17 cellular contexts compared by ENCODE assay signal in the genomic region with DNA sequence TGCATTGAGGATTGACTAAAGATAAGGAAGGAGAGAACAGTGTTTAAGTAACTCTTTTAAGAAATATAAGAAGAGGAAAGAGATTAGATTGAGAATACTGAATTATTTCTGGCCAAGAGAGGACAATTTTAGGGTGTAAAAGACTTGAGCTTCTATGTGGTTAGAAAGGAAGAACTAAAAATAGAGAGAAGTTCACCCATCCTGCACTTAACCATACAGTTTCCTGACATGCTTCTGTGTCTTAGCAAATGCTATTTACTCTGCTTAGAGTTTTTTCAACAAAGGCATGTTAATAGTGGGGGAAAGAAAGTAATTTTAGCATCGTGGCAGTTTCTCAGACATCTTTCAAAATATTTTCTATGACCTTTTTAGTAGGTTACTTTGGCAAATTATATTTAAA.
DNase-seq lines count a peak whose midpoint lies in the region; ATAC-seq and TF ChIP-seq lines count a peak whose summit lies in the region.
"Had no signal": no experiment of that assay in that cellular context is flagged by ENCODE, and none has a peak within 500 bp of the region (broad histone marks: within the 10 kb centered on the region; RNA-seq: fewer than 3 reads in every experiment).

No MANE protein-coding gene starts in this region.

- no peaks in the 10 kb centered on the region for H3K4me1 ChIP-seq in adrenal gland (replicated peaks in 1 of 2)
- H3K4me1 ChIP-seq: HAP-1 had no signal

- no peak overlapping the region for H3K4me3 ChIP-seq in adrenal gland
- H3K4me3 ChIP-seq: HAP-1, PC-9 had no signal

- no peak for DNase-seq in activated naive CD8-positive, alpha-beta T cell treated with anti-CD3 and anti-CD28 coated beads, Interleukin-2, amount 10 ng/mL, durations not matched to agents 7 days and 5 days
- no peak for DNase-seq in activated naive CD8-positive, alpha-beta T cell treated with anti-CD3 and anti-CD28 coated beads, Interleukin-2, amount 50 U/mL, for 24 hours
- DNase-seq in NAMALWA (ENCODE audit: low spot score) (peak; percentile 34), adrenal gland (no peak), cardiac septum (ENCODE audit: low spot score) (no peak), COLO829 (ENCODE audit: low spot score) (no peak)
- no peak for DNase-seq in central memory CD8-positive, alpha-beta T cell (ENCODE audit: low spot score in 2 of 2)
- DNase-seq: CD4-positive, alpha-beta memory T cell; DMS 273 treated with DMSO at 0.1 percent for 48 hours; NCI-H1092 treated with DMSO at 0.1 percent for 48 hours; NCI-H1694; NCI-H345; NCI-H526 treated with DMSO at 0.1 percent for 48 hours; NK-92 treated with Interleukin-12 subunit alpha and Interleukin-12 subunit beta, amount 100 ng/mL, for 24 hours; PC-9 had no signal

- H3K4me1 Mint-ChIP-seq in activated naive CD8-positive, alpha-beta T cell treated with anti-CD3 and anti-CD28 coated beads, Interleukin-2, amount 10 ng/mL, durations not matched to agents 7 days and 5 days, result peaks cover 8% of the 10 kb centered on the region
- H3K4me1 Mint-ChIP-seq in activated naive CD8-positive, alpha-beta T cell treated with anti-CD3 and anti-CD28 coated beads, Interleukin-2, amount 50 U/mL, for 24 hours, result peaks cover 16% of the 10 kb centered on the region
- peaks cover 30% of the 10 kb centered on the region for H3K4me1 Mint-ChIP-seq in central memory CD8-positive, alpha-beta T cell

- no peak overlapping the region for H3K27ac Mint-ChIP-seq in activated naive CD8-positive, alpha-beta T cell treated with anti-CD3 and anti-CD28 coated beads, Interleukin-2, amount 10 ng/mL, durations not matched to agents 7 days and 5 days
- H3K27ac Mint-ChIP-seq in activated naive CD8-positive, alpha-beta T cell treated with anti-CD3 and anti-CD28 coated beads, Interleukin-2, amount 50 U/mL, for 24 hours, result no peak overlapping the region
- no peak overlapping the region for H3K27ac Mint-ChIP-seq in central memory CD8-positive, alpha-beta T cell (ENCODE audit: low read depth)
- H3K27ac Mint-ChIP-seq: CD4-positive, alpha-beta memory T cell had no signal

- peak overlapping the region; percentile 22 for H3K4me3 Mint-ChIP-seq in activated naive CD8-positive, alpha-beta T cell treated with anti-CD3 and anti-CD28 coated beads, Interleukin-2, amount 10 ng/mL, durations not matched to agents 7 days and 5 days
- no peak overlapping the region for H3K4me3 Mint-ChIP-seq in activated naive CD8-positive, alpha-beta T cell treated with anti-CD3 and anti-CD28 coated beads, Interleukin-2, amount 50 U/mL, for 24 hours
- peak overlapping the region; percentile 16 for H3K4me3 Mint-ChIP-seq in central memory CD8-positive, alpha-beta T cell
- H3K4me3 Mint-ChIP-seq: CD4-positive, alpha-beta memory T cell had no signal

- H3K9me3 ChIP-seq in adrenal gland (replicated peaks in 1 of 3), result peaks cover 0 to 12% (median 7%) of the 10 kb centered on the region in 3 donors

- TF ChIP-seq POLR2A in adrenal gland (IDR thresholded peaks at IDR 0.05), result no peak

- no peak for ATAC-seq in activated naive CD8-positive, alpha-beta T cell treated with anti-CD3 and anti-CD28 coated beads, Interleukin-2, amount 10 ng/mL, durations not matched to agents 7 days and 5 days (ENCODE audit: low read depth)
- ATAC-seq in activated naive CD8-positive, alpha-beta T cell treated with anti-CD3 and anti-CD28 coated beads, Interleukin-2, amount 50 U/mL, for 24 hours, result no peak
- ATAC-seq in central memory CD8-positive, alpha-beta T cell (replicated peaks; ENCODE audit: extremely low read depth, poor library complexity, severe bottlenecking), result no peak
- ATAC-seq: SK-N-SH treated with all-trans-retinoic acid at 6 μM for 48 hours had no signal

- no peak for TF ChIP-seq CTCF in adrenal gland (IDR thresholded peaks at IDR 0.05)

- H3K27me3 ChIP-seq in adrenal gland, result no peaks in the 10 kb centered on the region

- H3K27me3 Mint-ChIP-seq in activated naive CD8-positive, alpha-beta T cell treated with anti-CD3 and anti-CD28 coated beads, Interleukin-2, amount 10 ng/mL, durations not matched to agents 7 days and 5 days, result no peaks in the 10 kb centered on the region
- no peaks in the 10 kb centered on the region for H3K27me3 Mint-ChIP-seq in activated naive CD8-positive, alpha-beta T cell treated with anti-CD3 and anti-CD28 coated beads, Interleukin-2, amount 50 U/mL, for 24 hours
- no peaks in the 10 kb centered on the region for H3K27me3 Mint-ChIP-seq in central memory CD8-positive, alpha-beta T cell
- H3K27me3 Mint-ChIP-seq: CD4-positive, alpha-beta memory T cell had no signal

- H3K36me3 ChIP-seq in adrenal gland (replicated peaks in 1 of 2), result no peaks in the 10 kb centered on the region
- H3K36me3 ChIP-seq: HAP-1 had no signal

- intact Hi-C loops in adrenal gland (cut with DNase I) (no loop called here), cardiac septum (cut with DNase I) (no loop called here)

- POLR2A ChIA-PET in activated naive CD8-positive, alpha-beta T cell treated with anti-CD3 and anti-CD28 coated beads, Interleukin-2, amount 10 ng/mL, durations not matched to agents 7 days and 5 days (lab: Charles Lee), result no interaction called here

- no peak overlapping the region for H3K27ac ChIP-seq in adrenal gland
- H3K27ac ChIP-seq: PC-9 had no signal

- H3K9me3 Mint-ChIP-seq in activated naive CD8-positive, alpha-beta T cell treated with anti-CD3 and anti-CD28 coated beads, Interleukin-2, amount 10 ng/mL, durations not matched to agents 7 days and 5 days, result peaks cover 28% of the 10 kb centered on the region
- H3K9me3 Mint-ChIP-seq in activated naive CD8-positive, alpha-beta T cell treated with anti-CD3 and anti-CD28 coated beads, Interleukin-2, amount 50 U/mL, for 24 hours, result peaks cover 48% of the 10 kb centered on the region
- peaks cover 28% of the 10 kb centered on the region for H3K9me3 Mint-ChIP-seq in central memory CD8-positive, alpha-beta T cell

- H3K36me3 Mint-ChIP-seq in activated naive CD8-positive, alpha-beta T cell treated with anti-CD3 and anti-CD28 coated beads, Interleukin-2, amount 10 ng/mL, durations not matched to agents 7 days and 5 days, result peaks cover 48% of the 10 kb centered on the region
- peaks cover 57% of the 10 kb centered on the region for H3K36me3 Mint-ChIP-seq in activated naive CD8-positive, alpha-beta T cell treated with anti-CD3 and anti-CD28 coated beads, Interleukin-2, amount 50 U/mL, for 24 hours (ENCODE audit: low read depth)
- H3K36me3 Mint-ChIP-seq in central memory CD8-positive, alpha-beta T cell (ENCODE audit: insufficient read depth), result peaks cover 4% of the 10 kb centered on the region

- 44 to 77% (median 71%) methylated on average over 1 of the region's 1 CpG for whole genome bisulfite sequencing in adrenal gland, 4 donors
